ENCODE assay signal across 8 cellular contexts in genomic region chr9:70406446-70406862, GRCh38. TPM values are rescaled to one million over a fixed set of nuclear protein-coding genes. Genes with fewer than 3 reads are reported as not detected.
DNase-seq lines count a peak whose midpoint lies in the region; ATAC-seq and TF ChIP-seq lines count a peak whose summit lies in the region.

No MANE protein-coding gene starts in this region.

- peak overlapping the region; percentile 37 to 92 for H3K4me3 ChIP-seq in ascending aorta
- H3K4me3 ChIP-seq in right lobe of liver: no peak overlapping the region
- H3K4me3 ChIP-seq in suprapubic skin: peak overlapping the region; percentile 17

- peak; percentile 59 for DNase-seq in GM13977 (ENCODE audit: low spot score)
- peak in 1 of 2 donors; percentile 64 for DNase-seq in ascending aorta (ENCODE audit: low spot score in 2 of 2)
- no peak for DNase-seq in right lobe of liver
- peak in 1 of 2 donors; percentile 48 for DNase-seq in suprapubic skin (ENCODE audit: low spot score in 2 of 2)
- no peak for DNase-seq in NCI-H82 treated with DMSO at 0.1 percent for 48 hours (lab: John Stamatoyannopoulos, UW; ENCODE audit: unreplicated experiment)
- DNase-seq in GM03348 (ENCODE audit: low spot score): no peak

- H3K9me3 ChIP-seq in ascending aorta: no peaks in the 10 kb centered on the region
- H3K9me3 ChIP-seq in right lobe of liver: no peaks in the 10 kb centered on the region
- no peaks in the 10 kb centered on the region for H3K9me3 ChIP-seq in suprapubic skin

- H3K27ac ChIP-seq in ascending aorta (peak overlapping the region; percentile 57 to 69), right lobe of liver (peak overlapping the region in 2 of 3 donors; percentile 22 to 49), suprapubic skin (peak overlapping the region; percentile 2)

- WGBS in right lobe of liver (ENCODE audit: insufficient coverage, low coverage, low lambda C conversion rate, missing lambda C conversion rate): 37% methylated on average over 6 of the region's 6 CpGs
- 51% methylated on average over 6 of the region's 6 CpGs for WGBS in suprapubic skin

- H3K4me1 ChIP-seq in ascending aorta (peaks cover 34 to 84% of the 10 kb centered on the region in 2 donors), right lobe of liver (peaks cover 0 to 75% (median 39%) of the 10 kb centered on the region in 4 donors), suprapubic skin (peaks cover 80% of the 10 kb centered on the region)

- peak overlapping the region; percentile 58 to 96 (median 78) for H3K4me3 Mint-ChIP-seq in IgD-negative memory B cell

- no peaks in the 10 kb centered on the region for H3K27me3 ChIP-seq in ascending aorta
- H3K27me3 ChIP-seq in right lobe of liver: no peaks in the 10 kb centered on the region
- no peaks in the 10 kb centered on the region for H3K27me3 ChIP-seq in suprapubic skin

- H3K36me3 Mint-ChIP-seq in IgD-negative memory B cell: no peaks in the 10 kb centered on the region

- peaks cover 25 to 64% (median 49%) of the 10 kb centered on the region in 3 donors for H3K4me1 Mint-ChIP-seq in IgD-negative memory B cell

- intact Hi-C loops in ascending aorta (cut with DNase I): no loop called here
- intact Hi-C loops in right lobe of liver (cut with DNase I): no loop called here

- no peak for TF ChIP-seq EP300 in suprapubic skin (IDR thresholded peaks at IDR 0.05)

- TF ChIP-seq CTCF in GM13977 (IDR thresholded peaks at IDR 0.05; ENCODE audit: extremely low read depth, insufficient read depth, missing control alignments) (peak; percentile 19), ascending aorta (IDR thresholded peaks at IDR 0.05) (no peak), right lobe of liver (IDR thresholded peaks at IDR 0.05) (no peak), suprapubic skin (IDR thresholded peaks at IDR 0.05) (no peak)

- ATAC-seq in GM21528 (IDR thresholded peaks at IDR 0.05; ENCODE audit: low FRiP score, unreplicated experiment) (peak; percentile 74), right lobe of liver (peak in 1 of 4 donors; percentile 11)

- H3K27ac Mint-ChIP-seq in IgD-negative memory B cell: peak overlapping the region; percentile 54 to 96 (median 86)

- in situ Hi-C loops in GM13977 (cut with MboI; ENCODE audit: low pct_unique_long_range_greater_than_20kb, low sequenced_read_pairs, unreplicated experiment): no loop called here

- H3K36me3 ChIP-seq in ascending aorta (peaks cover 3 to 11% of the 10 kb centered on the region in 2 donors), right lobe of liver (peaks cover 0 to 5% (median 0%) of the 10 kb centered on the region in 4 donors), suprapubic skin (peaks cover 6% of the 10 kb centered on the region)

- TF ChIP-seq POLR2A in right lobe of liver (IDR thresholded peaks at IDR 0.05) (no peak), suprapubic skin (IDR thresholded peaks at IDR 0.05) (no peak)

- no peaks in the 10 kb centered on the region for H3K9me3 Mint-ChIP-seq in IgD-negative memory B cell

- no peaks in the 10 kb centered on the region for H3K27me3 Mint-ChIP-seq in IgD-negative memory B cell

RNA-seq across cellular contexts. Expression of gene KLF9, which starts 8.0 kb away (rescaled TPM):
- 3.3 TPM for polyA plus RNA-seq in IgD-negative memory B cell
- total RNA-seq in ascending aorta (98.7 TPM), right lobe of liver (10 to 100 TPM in 5 of 6 experiments, 1 to 10 TPM in 1; 8.7 to 74.7 (median 32.3) TPM), suprapubic skin (100 to 1,000 TPM in 3 of 4 donors, 10 to 100 TPM in 1; 90.0 to 118 (median 109) TPM)

Comparison
In these comparisons a context has a peak if more than half of its experiments do, and no peak if none do; other contexts are left out.
1. H3K27ac ChIP-seq: peak in every context shown above with its lines; median percentile 63 in ascending aorta; 36 in right lobe of liver; 2 in suprapubic skin.
2. H3K4me3 ChIP-seq: peak in ascending aorta (2 of 2) and suprapubic skin (single experiment); none in right lobe of liver (0 of 3).